In genomic region chr7:1025747-1026581, GRCh38 we compare ENCODE assay signal across 10 cellular contexts. TPM values are rescaled to one million over a fixed set of nuclear protein-coding genes. Genes with fewer than 3 reads are reported as not detected.
DNase-seq lines count a peak whose midpoint lies in the region; ATAC-seq, FAIRE-seq and TF ChIP-seq lines count a peak whose summit lies in the region.
"Had no signal": no experiment of that assay in that cellular context is flagged by ENCODE, and none has a peak within 500 bp of the region (broad histone marks: within the 10 kb centered on the region; RNA-seq: fewer than 3 reads in every experiment).

No MANE protein-coding gene starts in this region.

- H3K36me3 ChIP-seq in pancreas, result no peaks in the 10 kb centered on the region

- H3K4me1 Mint-ChIP-seq in T-helper 2 cell treated with Interferon-gamma antibody and Interleukin-4, amounts not matched to agents 5 μg/mL and 100 μg/mL, for 36 hours (ENCODE audit: low read depth), result peaks cover 14% of the 10 kb centered on the region
- peaks cover 21% of the 10 kb centered on the region for H3K4me1 Mint-ChIP-seq in activated CD8-positive, alpha-beta T cell treated with anti-CD3 and anti-CD28 coated beads, Interleukin-2, amount 10 ng/mL, durations not matched to agents 7 days and 5 days (ENCODE audit: low read depth)

- no peak overlapping the region for H3K4me3 Mint-ChIP-seq in T-helper 2 cell treated with Interferon-gamma antibody and Interleukin-4, amounts not matched to agents 5 μg/mL and 100 μg/mL, for 36 hours
- peak overlapping the region; percentile 72 for H3K4me3 Mint-ChIP-seq in activated CD8-positive, alpha-beta T cell treated with anti-CD3 and anti-CD28 coated beads, Interleukin-2, amount 10 ng/mL, durations not matched to agents 7 days and 5 days

- intact Hi-C loops in pancreas (cut with DNase I), result no loop called here

- H3K4me3 ChIP-seq in pancreas, result peak overlapping the region in 1 of 4 donors; percentile 82

- H3K27me3 ChIP-seq in pancreas, result no peaks in the 10 kb centered on the region

- no peaks in the 10 kb centered on the region for H3K9me3 ChIP-seq in pancreas

- TF ChIP-seq CTCF in pancreas (IDR thresholded peaks at IDR 0.05), result no peak

- WGBS in pancreas, 2 donors, result 41 to 55% methylated on average over 30 of the region's 30 CpGs

- H3K27me3 Mint-ChIP-seq in T-helper 2 cell treated with Interferon-gamma antibody and Interleukin-4, amounts not matched to agents 5 μg/mL and 100 μg/mL, for 36 hours (ENCODE audit: low read depth), result no peaks in the 10 kb centered on the region
- no peaks in the 10 kb centered on the region for H3K27me3 Mint-ChIP-seq in activated CD8-positive, alpha-beta T cell treated with anti-CD3 and anti-CD28 coated beads, Interleukin-2, amount 10 ng/mL, durations not matched to agents 7 days and 5 days (ENCODE audit: low read depth)

- peaks cover 6 to 21% (median 20%) of the 10 kb centered on the region in 3 donors for H3K4me1 ChIP-seq in pancreas

- no peak for DNase-seq in T-helper 2 cell treated with Interferon-gamma antibody and Interleukin-4, amounts not matched to agents 5 μg/mL and 100 μg/mL, for 36 hours (ENCODE audit: low spot score)
- DNase-seq in T-helper 2 cell, result no peak
- DNase-seq in NCI-H187 treated with DMSO at 0.1 percent for 48 hours (lab: John Stamatoyannopoulos, UW), result peak; percentile 61
- DNase-seq in activated CD8-positive, alpha-beta T cell treated with anti-CD3 and anti-CD28 coated beads, Interleukin-2, amount 10 ng/mL, durations not matched to agents 7 days and 5 days, result no peak
- peak; percentile 80 to 97 (median 95) for DNase-seq in pancreas
- DNase-seq in activated gamma-delta T cell (lab: John Stamatoyannopoulos, UW), result no peak
- no peak for DNase-seq in T-helper 9 cell
- no peak for DNase-seq in NCI-H1694 (lab: John Stamatoyannopoulos, UW)
- DNase-seq: dermis blood vessel endothelial cell, SIG-M5 had no signal

- no peak for ATAC-seq in activated CD8-positive, alpha-beta T cell treated with anti-CD3 and anti-CD28 coated beads, Interleukin-2, amount 10 ng/mL, durations not matched to agents 7 days and 5 days
- ATAC-seq in pancreas, result peak; percentile 61 to 69 (median 66)

- peak overlapping the region; percentile 84 to 91 (median 89) for H3K27ac ChIP-seq in pancreas

- CTCF ChIA-PET in activated CD8-positive, alpha-beta T cell treated with anti-CD3 and anti-CD28 coated beads, Interleukin-2, amount 10 ng/mL, durations not matched to agents 7 days and 5 days (lab: Charles Lee), result interaction anchor here (0.7 to 1.1 kb wide), 2 partner anchors 32 to 33 kb away, joined by 3 read pairs; no protein-coding TSS in a partner anchor

- POLR2A ChIA-PET in activated CD8-positive, alpha-beta T cell treated with anti-CD3 and anti-CD28 coated beads, Interleukin-2, amount 10 ng/mL, durations not matched to agents 7 days and 5 days (lab: Charles Lee), result no interaction called here

- no peak for FAIRE-seq in pancreas (lab: Jason Lieb, UNC)

- H3K27ac Mint-ChIP-seq in T-helper 2 cell treated with Interferon-gamma antibody and Interleukin-4, amounts not matched to agents 5 μg/mL and 100 μg/mL, for 36 hours, result peak overlapping the region; percentile 41
- no peak overlapping the region for H3K27ac Mint-ChIP-seq in activated CD8-positive, alpha-beta T cell treated with anti-CD3 and anti-CD28 coated beads, Interleukin-2, amount 10 ng/mL, durations not matched to agents 7 days and 5 days

- H3K9me3 Mint-ChIP-seq in T-helper 2 cell treated with Interferon-gamma antibody and Interleukin-4, amounts not matched to agents 5 μg/mL and 100 μg/mL, for 36 hours, result no peaks in the 10 kb centered on the region
- peaks cover 4% of the 10 kb centered on the region for H3K9me3 Mint-ChIP-seq in activated CD8-positive, alpha-beta T cell treated with anti-CD3 and anti-CD28 coated beads, Interleukin-2, amount 10 ng/mL, durations not matched to agents 7 days and 5 days (ENCODE audit: insufficient read depth)

- H3K36me3 Mint-ChIP-seq in T-helper 2 cell treated with Interferon-gamma antibody and Interleukin-4, amounts not matched to agents 5 μg/mL and 100 μg/mL, for 36 hours (ENCODE audit: low read depth), result peaks cover 9% of the 10 kb centered on the region
- H3K36me3 Mint-ChIP-seq in activated CD8-positive, alpha-beta T cell treated with anti-CD3 and anti-CD28 coated beads, Interleukin-2, amount 10 ng/mL, durations not matched to agents 7 days and 5 days (ENCODE audit: low read depth), result peaks cover 21% of the 10 kb centered on the region

RNA-seq across cellular contexts. Expression of gene GPR146, which starts 18.4 kb away (rescaled TPM):
- total RNA-seq in activated CD8-positive, alpha-beta T cell treated with anti-CD3 and anti-CD28 coated beads, Interleukin-2, amount 10 ng/mL, durations not matched to agents 7 days and 5 days, result 1 to 10 TPM; 2.7 to 3.1 TPM
- total RNA-seq in pancreas, result 1 to 10 TPM; 3.4 to 5.3 (median 3.9) TPM
- polyA plus RNA-seq in pancreas, result 1 to 10 TPM; 5.4 to 6.5 TPM

RNA-seq across cellular contexts. Expression of gene CYP2W1, which starts 43.0 kb away (rescaled TPM):
- not detected for total RNA-seq in activated CD8-positive, alpha-beta T cell treated with anti-CD3 and anti-CD28 coated beads, Interleukin-2, amount 10 ng/mL, durations not matched to agents 7 days and 5 days
- under 1 TPM in 5 of 6 donors, not detected in 1; 0.12 to 0.59 (median 0.32) TPM for total RNA-seq in pancreas
- under 1 TPM; 0.54 to 0.76 TPM for polyA plus RNA-seq in pancreas
- total RNA-seq: dermis blood vessel endothelial cell had no signal

RNA-seq across cellular contexts. Expression of gene COX19, which starts 50.6 kb away (rescaled TPM):
- 10 to 100 TPM; 16.8 to 18.2 TPM for total RNA-seq in activated CD8-positive, alpha-beta T cell treated with anti-CD3 and anti-CD28 coated beads, Interleukin-2, amount 10 ng/mL, durations not matched to agents 7 days and 5 days
- 1 to 10 TPM; 4.2 to 8.6 (median 6.0) TPM for total RNA-seq in pancreas
- polyA plus RNA-seq in pancreas, result 1 to 10 TPM; 7.5 to 9.1 TPM

Comparison
In these comparisons a context has a peak if more than half of its experiments do, and no peak if none do; other contexts are left out.
1. DNase-seq: peak in NCI-H187 treated with DMSO at 0.1 percent for 48 hours (single experiment) and pancreas (6 of 6); none in T-helper 2 cell treated with Interferon-gamma antibody and Interleukin-4, amounts not matched to agents 5 μg/mL and 100 μg/mL, for 36 hours (single experiment), T-helper 2 cell (0 of 5), activated CD8-positive, alpha-beta T cell treated with anti-CD3 and anti-CD28 coated beads, Interleukin-2, amount 10 ng/mL, durations not matched to agents 7 days and 5 days (single experiment), activated gamma-delta T cell (single experiment), T-helper 9 cell (single experiment) and NCI-H1694 (single experiment).